In genomic region chr7:987909-988308, GRCh38 we compare ENCODE assay signal across 22 cellular contexts. TPM values are rescaled to one million over a fixed set of nuclear protein-coding genes. Genes with fewer than 3 reads are reported as not detected.
A peak's percentile ranks its signal among the peaks of the same experiment; 100 is the strongest.
DNase-seq lines count a peak whose midpoint lies in the region; ATAC-seq, FAIRE-seq and TF ChIP-seq lines count a peak whose summit lies in the region.
"Had no signal": no experiment of that assay in that cellular context is flagged by ENCODE, and none has a peak within 500 bp of the region (broad histone marks: within the 10 kb centered on the region; RNA-seq: fewer than 3 reads in every experiment).

No MANE protein-coding gene starts in this region.

- TF ChIP-seq POLR2A in breast epithelium (IDR thresholded peaks at IDR 0.05): no peak

- H2BK5ac ChIP-seq in mesenchymal stem cell (ENCODE audit: low read depth, low read length, poor library complexity, severe bottlenecking): no peak overlapping the region

- H3K18ac ChIP-seq in mesenchymal stem cell (ENCODE audit: low read depth in 1 of 2, low read length in 2 of 2): no peak overlapping the region

- no peak overlapping the region for H3K4me3 Mint-ChIP-seq in immature natural killer cell
- H3K4me3 Mint-ChIP-seq: CD4-positive, CD25-positive, alpha-beta regulatory T cell had no signal

- H3K36me3 ChIP-seq in mammary epithelial cell (ENCODE audit: insufficient read depth, low read length) (no peaks in the 10 kb centered on the region), breast epithelium (no peaks in the 10 kb centered on the region), OCI-LY3 (replicated peaks; ENCODE audit: low read depth, low read length) (no peaks in the 10 kb centered on the region), mesenchymal stem cell (ENCODE audit: control insufficient read depth in 1 of 2, insufficient read depth in 2 of 2, low read depth in 1 of 2, low read length in 2 of 2) (no peaks in the 10 kb centered on the region), small intestine (ENCODE audit: control insufficient read depth in 2 of 2, insufficient read depth in 2 of 2, low read length in 2 of 2) (no peaks in the 10 kb centered on the region)
- H3K36me3 ChIP-seq: HAP-1 had no signal

- H3K9me3 ChIP-seq in mammary epithelial cell (replicated peaks; ENCODE audit: insufficient read depth, low read length): no peaks in the 10 kb centered on the region
- no peaks in the 10 kb centered on the region for H3K9me3 ChIP-seq in breast epithelium
- H3K9me3 ChIP-seq in OCI-LY3 (ENCODE audit: insufficient read depth, low read length): no peaks in the 10 kb centered on the region
- H3K9me3 ChIP-seq in mesenchymal stem cell (ENCODE audit: control insufficient read depth, low read length): no peaks in the 10 kb centered on the region
- no peaks in the 10 kb centered on the region for H3K9me3 ChIP-seq in small intestine (ENCODE audit: control insufficient read depth, low read depth)
- H3K9me3 ChIP-seq: HAP-1 had no signal

- no peak overlapping the region for H3K27ac ChIP-seq in mammary epithelial cell (ENCODE audit: insufficient read depth, low read depth, low read length)
- no peak overlapping the region for H3K27ac ChIP-seq in breast epithelium
- H3K27ac ChIP-seq in OCI-LY3 (ENCODE audit: low read length): no peak overlapping the region
- no peak overlapping the region for H3K27ac ChIP-seq in mesenchymal stem cell (ENCODE audit: low read length, poor library complexity, severe bottlenecking)
- no peak overlapping the region for H3K27ac ChIP-seq in small intestine (ENCODE audit: low read depth in 1 of 2, low read length in 1 of 2)
- H3K27ac ChIP-seq in foreskin keratinocyte: no peak overlapping the region
- H3K27ac ChIP-seq: 22Rv1, GM23248, HL-60 had no signal

- H3K14ac ChIP-seq in mesenchymal stem cell (ENCODE audit: low read length in 2 of 2): no peak overlapping the region

- BruUV-seq in mammary epithelial cell (replicated peaks; lab: Mats Ljungman, UMichigan): no TSS peak

- peaks cover 2 to 6% (median 3%) of the 10 kb centered on the region in 3 donors for H3K27me3 Mint-ChIP-seq in immature natural killer cell (ENCODE audit: low read depth in 3 of 3)

- CTCF ChIA-PET in mammary epithelial cell (lab: Charles Lee; ENCODE audit: low non-redundant PET): no interaction called here

- H4K8ac ChIP-seq in mesenchymal stem cell (ENCODE audit: low read length): peak overlapping the region; percentile 79

- no peak overlapping the region for H2BK12ac ChIP-seq in mesenchymal stem cell (ENCODE audit: low read length in 2 of 2)

- H2BK120ac ChIP-seq in mesenchymal stem cell (ENCODE audit: low read depth, low read length): no peak overlapping the region

- no peak for TF ChIP-seq CTCF in mammary epithelial cell (conservative IDR thresholded peaks at IDR 0.05 in 1 of 2, IDR thresholded peaks at IDR 0.05 in 1 of 2; ENCODE audit: extremely low read depth in 1 of 2, insufficient read depth in 1 of 2, low read depth in 1 of 2, low read length in 2 of 2)
- no peak for TF ChIP-seq CTCF in breast epithelium (IDR thresholded peaks at IDR 0.05)
- TF ChIP-seq CTCF in OCI-LY3 (IDR thresholded peaks at IDR 0.05; ENCODE audit: low read depth, low read length): no peak
- TF ChIP-seq CTCF in foreskin keratinocyte (conservative IDR thresholded peaks at IDR 0.05): no peak

- in situ Hi-C loops in mammary epithelial cell (cut with MboI; ENCODE audit: low sequenced_read_pairs in 2 of 2): no loop called here

- H3K79me1 ChIP-seq in mesenchymal stem cell (replicated peaks; ENCODE audit: low read length, poor library complexity, severe bottlenecking): no peaks in the 10 kb centered on the region

- intact Hi-C loops in mammary epithelial cell (cut with micrococcal nuclease) (no loop called here), breast epithelium (cut with DNase I; ENCODE audit: low total_unique reads) (no loop called here)

- H3K4me3 ChIP-seq in mammary epithelial cell (replicated peaks in 1 of 3; ENCODE audit: insufficient read depth in 1 of 3, low read depth in 2 of 3, low read length in 3 of 3) (no peak overlapping the region), breast epithelium (no peak overlapping the region), OCI-LY3 (ENCODE audit: low read length) (peak overlapping the region; percentile 40; the same call in 1 of the 2 replicates), mesenchymal stem cell (ENCODE audit: insufficient read depth in 1 of 2, low read depth in 1 of 2, low read length in 2 of 2) (no peak overlapping the region), small intestine (ENCODE audit: low read depth in 1 of 2, low read length in 2 of 2) (no peak overlapping the region)
- H3K4me3 ChIP-seq: GM23248, HAP-1 had no signal

- H2AFZ ChIP-seq in mammary epithelial cell (ENCODE audit: low read depth, low read length) (peak overlapping the region; percentile 11), OCI-LY3 (ENCODE audit: low read depth, low read length) (no peak overlapping the region), mesenchymal stem cell (ENCODE audit: low read depth, low read length) (no peak overlapping the region)
- H2AFZ ChIP-seq: GM23248 had no signal

- dilution Hi-C loops in mammary epithelial cell (cut with HindIII; ENCODE audit: low sequenced_read_pairs): no loop called here

- peaks cover 0 to 1% (median 0%) of the 10 kb centered on the region in 6 donors for H3K9me3 Mint-ChIP-seq in immature natural killer cell

- H3K23ac ChIP-seq in mesenchymal stem cell (ENCODE audit: low read length in 2 of 2): no peak overlapping the region

- H3K36me3 Mint-ChIP-seq in immature natural killer cell: no peaks in the 10 kb centered on the region
- H3K36me3 Mint-ChIP-seq: CD4-positive, CD25-positive, alpha-beta regulatory T cell had no signal

- 42% methylated on average over 6 of the region's 6 CpGs for WGBS in mammary epithelial cell (ENCODE audit: low coverage, missing lambda C conversion rate)
- whole genome bisulfite sequencing in mesenchymal stem cell: 76% methylated on average over 6 of the region's 6 CpGs
- WGBS in small intestine, 3 donors: 52 to 81% (median 72%) methylated on average over 6 of the region's 6 CpGs

- DNase-seq in mammary epithelial cell: no peak
- DNase-seq in breast epithelium (ENCODE audit: low spot score in 2 of 2): no peak
- DNase-seq in mesenchymal stem cell: no peak
- DNase-seq in RKO (ENCODE audit: low spot score): no peak
- no peak for DNase-seq in small intestine
- no peak for DNase-seq in foreskin keratinocyte
- DNase-seq in immature natural killer cell: no peak
- DNase-seq: CD4-positive, CD25-positive, alpha-beta regulatory T cell; DMS79; NCI-H1694; NCI-H2081; NCI-H2171; NCI-H345; NCI-H524 treated with DMSO at 0.1 percent for 48 hours; NCI-H82; RPMI8226 had no signal

- H3K4me2 ChIP-seq in mammary epithelial cell (ENCODE audit: insufficient read depth, low read depth, low read length) (no peak overlapping the region), OCI-LY3 (ENCODE audit: low read length) (peak overlapping the region; percentile 56), mesenchymal stem cell (ENCODE audit: low read length, poor library complexity, severe bottlenecking) (peak overlapping the region; percentile 56)

- peaks cover 4% of the 10 kb centered on the region for H3K4me1 ChIP-seq in mammary epithelial cell (ENCODE audit: insufficient read depth, low read length)
- H3K4me1 ChIP-seq in breast epithelium: peaks cover 0 to 7% of the 10 kb centered on the region in 2 donors
- H3K4me1 ChIP-seq in OCI-LY3 (ENCODE audit: low read length): peaks cover 4% of the 10 kb centered on the region
- peaks cover 48% of the 10 kb centered on the region for H3K4me1 ChIP-seq in mesenchymal stem cell (ENCODE audit: control insufficient read depth, insufficient read depth, low read depth, low read length)
- no peaks in the 10 kb centered on the region for H3K4me1 ChIP-seq in small intestine (ENCODE audit: control insufficient read depth in 2 of 2, insufficient read depth in 1 of 2, low read depth in 1 of 2, low read length in 1 of 2)
- H3K4me1 ChIP-seq in foreskin keratinocyte: no peaks in the 10 kb centered on the region
- H3K4me1 ChIP-seq: HAP-1 had no signal

- no peaks in the 10 kb centered on the region for H4K20me1 ChIP-seq in mammary epithelial cell (ENCODE audit: insufficient read depth, low read length)
- no peaks in the 10 kb centered on the region for H4K20me1 ChIP-seq in OCI-LY3 (ENCODE audit: insufficient read depth, low read length)

- H3K79me2 ChIP-seq in mammary epithelial cell (ENCODE audit: insufficient read depth, low read length) (no peaks in the 10 kb centered on the region), OCI-LY3 (ENCODE audit: low read length) (no peaks in the 10 kb centered on the region)

- no peak for ATAC-seq in foreskin keratinocyte

- H2BK15ac ChIP-seq in mesenchymal stem cell (ENCODE audit: low read depth, poor library complexity, severe bottlenecking): no peak overlapping the region

- peaks cover 0 to under 1% of the 10 kb centered on the region in 2 donors for H3K4me1 Mint-ChIP-seq in immature natural killer cell

- H3K9ac ChIP-seq in mammary epithelial cell (ENCODE audit: insufficient read depth, low read length) (no peak overlapping the region), OCI-LY3 (ENCODE audit: low read length) (no peak overlapping the region), mesenchymal stem cell (ENCODE audit: low read length) (no peak overlapping the region)
- H3K9ac ChIP-seq: GM23248 had no signal

- no peak for FAIRE-seq in small intestine (lab: Jason Lieb, UNC)

- H3K27ac Mint-ChIP-seq in immature natural killer cell: no peak overlapping the region
- H3K27ac Mint-ChIP-seq: CD4-positive, CD25-positive, alpha-beta regulatory T cell had no signal

- H2AK5ac ChIP-seq in mesenchymal stem cell (ENCODE audit: low read length, severe bottlenecking): peak overlapping the region; percentile 86

- H3K27me3 ChIP-seq in mammary epithelial cell (ENCODE audit: insufficient read depth, low read length) (no peaks in the 10 kb centered on the region), breast epithelium (peaks cover 9 to 84% of the 10 kb centered on the region in 2 donors), OCI-LY3 (ENCODE audit: low read depth, low read length) (no peaks in the 10 kb centered on the region), mesenchymal stem cell (ENCODE audit: control insufficient read depth in 1 of 2, insufficient read depth in 1 of 2, low read length in 2 of 2) (peaks cover 0 to 66% of the 10 kb centered on the region in 2 experiments), small intestine (ENCODE audit: control insufficient read depth in 2 of 2, insufficient read depth in 2 of 2, low read length in 2 of 2) (peaks cover 0 to 2% of the 10 kb centered on the region in 2 donors), foreskin keratinocyte (peaks cover 69% of the 10 kb centered on the region)

- peak overlapping the region; percentile 28 for H4K91ac ChIP-seq in mesenchymal stem cell (ENCODE audit: low read length)

- no peak overlapping the region for H3K4ac ChIP-seq in mesenchymal stem cell (ENCODE audit: low read depth in 1 of 2, low read length in 2 of 2)

RNA-seq across cellular contexts. Expression of gene CYP2W1, which starts 4.9 kb away (rescaled TPM):
- total RNA-seq in mammary epithelial cell: not detected
- not detected for polyA plus RNA-seq in mammary epithelial cell
- not detected for polyA minus RNA-seq in mammary epithelial cell
- not detected for total RNA-seq in breast epithelium
- polyA plus RNA-seq in mesenchymal stem cell (2013, experiment 1 of 2): not detected
- polyA plus RNA-seq in mesenchymal stem cell (2013, experiment 2 of 2): not detected
- 1 to 10 TPM in 1 of 3 donors, under 1 TPM in 2; 0.81 to 1.4 (median 0.89) TPM for polyA plus RNA-seq in small intestine
- total RNA-seq in foreskin keratinocyte: not detected in 2 replicates
- not detected in 2 replicates for polyA plus RNA-seq in foreskin keratinocyte
- polyA plus RNA-seq in immature natural killer cell: not detected
- total RNA-seq: CD4-positive, CD25-positive, alpha-beta regulatory T cell; GM23248; M059J had no signal
- polyA plus RNA-seq: CD4-positive, CD25-positive, alpha-beta regulatory T cell; GM23248 had no signal

RNA-seq across cellular contexts. Expression of gene COX19, which starts 12.6 kb away (rescaled TPM):
- 10 to 100 TPM; 11.2 to 15.9 TPM for total RNA-seq in mammary epithelial cell
- polyA plus RNA-seq in mammary epithelial cell: 4.5 TPM
- 1.9 TPM for polyA minus RNA-seq in mammary epithelial cell
- 10 to 100 TPM in 1 of 3 donors, 1 to 10 TPM in 2; 8.5 to 17.3 (median 8.8) TPM for total RNA-seq in breast epithelium
- polyA plus RNA-seq in mesenchymal stem cell (2013, experiment 1 of 2): 6.3 TPM
- 5.9 TPM for polyA plus RNA-seq in mesenchymal stem cell (2013, experiment 2 of 2)
- polyA plus RNA-seq in small intestine: 10 to 100 TPM in 1 of 3 donors, 1 to 10 TPM in 2; 8.9 to 10.6 (median 8.9) TPM
- 5.9 and 6.0 TPM in 2 replicates for total RNA-seq in foreskin keratinocyte
- 5.6 and 6.1 TPM in 2 replicates for polyA plus RNA-seq in foreskin keratinocyte
- 10 to 100 TPM; 12.7 to 24.0 (median 18.1) TPM for polyA plus RNA-seq in immature natural killer cell

RNA-seq across cellular contexts. Expression of gene ADAP1, which starts 33.4 kb away (rescaled TPM):
- 10 to 100 TPM; 11.0 to 21.4 TPM for total RNA-seq in mammary epithelial cell
- polyA plus RNA-seq in mammary epithelial cell: 9.3 TPM
- 31.4 TPM for polyA minus RNA-seq in mammary epithelial cell
- 10 to 100 TPM in 2 of 3 donors, 1 to 10 TPM in 1; 7.5 to 15.5 (median 14.0) TPM for total RNA-seq in breast epithelium
- 0.97 TPM for polyA plus RNA-seq in mesenchymal stem cell (2013, experiment 1 of 2)
- 0.84 TPM for polyA plus RNA-seq in mesenchymal stem cell (2013, experiment 2 of 2)
- polyA plus RNA-seq in small intestine: 100 to 1,000 TPM in 2 of 3 donors, 10 to 100 TPM in 1; 69.2 to 113 (median 102) TPM
- 5.8 and 7.8 TPM in 2 replicates for total RNA-seq in foreskin keratinocyte
- polyA plus RNA-seq in foreskin keratinocyte: 5.1 and 6.9 TPM in 2 replicates
- 10 to 100 TPM; 49.7 to 72.1 (median 55.1) TPM for polyA plus RNA-seq in immature natural killer cell

RNA-seq across cellular contexts. Expression of gene GPR146, which starts 56.4 kb away (rescaled TPM):
- under 1 TPM; 0.17 to 0.61 TPM for total RNA-seq in mammary epithelial cell
- 1.4 TPM for polyA plus RNA-seq in mammary epithelial cell
- polyA minus RNA-seq in mammary epithelial cell: not detected
- total RNA-seq in breast epithelium: 10 to 100 TPM; 24.1 to 56.8 (median 43.6) TPM
- 0.36 TPM for polyA plus RNA-seq in mesenchymal stem cell (2013, experiment 1 of 2)
- 0.40 TPM for polyA plus RNA-seq in mesenchymal stem cell (2013, experiment 2 of 2)
- 10 to 100 TPM in 1 of 3 donors, 1 to 10 TPM in 2; 1.1 to 13.4 (median 1.1) TPM for polyA plus RNA-seq in small intestine
- total RNA-seq in foreskin keratinocyte: not detected in 2 replicates
- polyA plus RNA-seq in foreskin keratinocyte: not detected in 2 replicates
- polyA plus RNA-seq in immature natural killer cell: 1 to 10 TPM in 2 of 3 donors, not detected in 1; 1.1 to 1.9 TPM
